ENCODE assay signal across 8 cellular contexts in the genomic region with DNA sequence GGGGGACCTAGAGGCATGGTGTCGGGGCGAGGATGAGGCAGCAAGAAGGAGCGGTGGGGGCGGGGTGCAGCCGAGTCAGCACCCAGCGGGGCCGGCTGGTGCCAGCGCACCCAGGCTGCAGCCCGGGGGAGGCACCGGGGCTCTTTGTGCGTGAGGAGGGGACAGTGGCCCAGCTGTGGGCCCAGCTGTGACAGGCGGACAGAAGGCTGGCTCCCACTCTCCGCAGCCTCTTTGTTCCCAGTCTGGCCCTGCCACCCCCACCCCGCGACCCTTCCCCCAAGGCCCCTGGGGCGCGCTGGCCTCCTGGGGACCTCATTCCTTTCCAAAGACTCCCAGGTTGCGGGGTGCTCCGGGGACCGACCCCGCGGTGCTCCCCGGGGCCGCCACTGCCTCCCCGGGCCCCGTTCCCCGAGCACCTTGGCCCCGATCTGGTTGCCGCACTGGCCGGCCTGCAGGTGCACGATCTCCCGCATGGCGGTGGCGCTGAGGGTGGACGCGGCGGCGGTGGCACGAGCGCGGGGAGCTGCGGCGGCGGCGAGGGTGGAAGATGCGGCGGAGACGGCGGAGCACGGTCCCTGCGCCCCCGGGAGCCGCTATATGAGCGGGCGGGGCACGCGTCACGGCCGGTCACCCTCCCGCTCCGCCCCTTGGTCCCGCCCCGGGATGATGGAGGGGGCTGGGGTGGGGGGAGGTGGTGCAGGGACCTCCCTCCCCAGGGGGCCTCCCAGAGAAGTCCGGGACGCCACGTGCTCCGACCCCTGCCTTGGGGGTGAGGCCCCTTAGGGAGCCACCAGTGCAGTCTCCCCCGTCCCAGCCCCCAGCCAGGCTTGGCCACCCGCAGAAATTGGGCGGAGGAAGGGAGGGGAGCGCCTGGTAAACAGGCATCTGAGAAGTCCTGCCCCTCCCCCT. TPM values are rescaled to one million over a fixed set of nuclear protein-coding genes. Genes with fewer than 3 reads are reported as not detected.
DNase-seq lines count a peak whose midpoint lies in the region; TF ChIP-seq lines count a peak whose summit lies in the region.

A gene (minus strand): TSS at position 570 of the 909 bp plus-strand sequence. CDS start 97 bp downstream, at position 473.

- H3K4me2 ChIP-seq in OCI-LY1 (ENCODE audit: low read length) = peak within 1 kb of the TSS; percentile 87

- no peak for DNase-seq in lower leg skin (ENCODE audit: low spot score in 2 of 2)
- DNase-seq in superior temporal gyrus (ENCODE audit: extremely low spot score) = peak; percentile 85
- DNase-seq in COLO829 (ENCODE audit: low spot score) = no peak
- DNase-seq in AG08395 (ENCODE audit: low spot score) = no peak
- DNase-seq in A172 (ENCODE audit: low spot score) = no peak

- H3K4me3 ChIP-seq in OCI-LY1 (ENCODE audit: low read depth, low read length, poor library complexity, severe bottlenecking) = peak within 1 kb of the TSS; percentile 81
- peak within 1 kb of the TSS; percentile 37 for H3K4me3 ChIP-seq in lower leg skin (ENCODE audit: low read depth, poor library complexity, severe bottlenecking)

- no peaks in the 10 kb centered on the region for H3K9me3 ChIP-seq in OCI-LY1 (ENCODE audit: low read length)

- no peaks in the 10 kb centered on the region for H3K9me2 ChIP-seq in OCI-LY1 (ENCODE audit: low read depth, low read length)

- intact Hi-C loops in lower leg skin (cut with DNase I; ENCODE audit: low total_unique reads) = no loop called here

- H3K27ac ChIP-seq in OCI-LY1 (ENCODE audit: low read depth, low read length, poor library complexity, severe bottlenecking) = peak within 1 kb of the TSS; percentile 71

- peaks cover 0 to 3% (median 2%) of the 10 kb centered on the region in 5 experiments for H3K9me3 Mint-ChIP-seq in brain

- peak within 1 kb of the TSS; percentile 87 for H3K9ac ChIP-seq in OCI-LY1 (ENCODE audit: low read length)

- H3K27me3 ChIP-seq in OCI-LY1 (ENCODE audit: insufficient read depth, low read length) = no peaks in the 10 kb centered on the region

- no peaks in the 10 kb centered on the region for H3F3A ChIP-seq in OCI-LY1 (ENCODE audit: insufficient read depth, low read length)

- H3K4me1 Mint-ChIP-seq in brain = peaks cover 23% of the 10 kb centered on the region

- H2AFZ ChIP-seq in OCI-LY1 (ENCODE audit: low read length) = no peak within 1 kb of the TSS

- peaks cover 5% of the 10 kb centered on the region for H3K27me3 Mint-ChIP-seq in brain

- H3K79me2 ChIP-seq in OCI-LY1 (ENCODE audit: insufficient read depth, low read length) = no peaks in the 10 kb centered on the region

- peaks cover 35% of the 10 kb centered on the region for H3K36me3 Mint-ChIP-seq in brain

- H4K20me1 ChIP-seq in OCI-LY1 (ENCODE audit: insufficient read depth, low read length) = no peaks in the 10 kb centered on the region

- WGBS in lower leg skin, 2 donors = 0 to 1% methylated on average over 20 to 55 of the region's 71 CpGs

- H3K27ac Mint-ChIP-seq in brain = peak within 1 kb of the TSS; percentile 74 to 97 (median 95)

- H3K4me1 ChIP-seq in OCI-LY1 (ENCODE audit: insufficient read depth, low read length, severe bottlenecking) = peaks cover 53% of the 10 kb centered on the region

- H3K4me3 Mint-ChIP-seq in brain = peak within 1 kb of the TSS; percentile 87 to 95 (median 92)

- no peak for TF ChIP-seq CTCF in OCI-LY1 (IDR thresholded peaks at IDR 0.05; ENCODE audit: low read length)
- peak in 1 of 2 experiments; percentile 39 for TF ChIP-seq CTCF in brain (conservative IDR thresholded peaks at IDR 0.05)
- no peak for TF ChIP-seq CTCF in lower leg skin (IDR thresholded peaks at IDR 0.05)

- H3K36me3 ChIP-seq in OCI-LY1 (ENCODE audit: insufficient read depth, low read length) = peaks cover 27% of the 10 kb centered on the region; the same call in 1 of the 2 replicates

- TF ChIP-seq POLR2A in GM10847 (IDR thresholded peaks at IDR 0.05; ENCODE audit: extremely low read depth, insufficient read length) (peak; percentile 20), lower leg skin (IDR thresholded peaks at IDR 0.05) (no peak)

RNA-seq across cellular contexts. Expression of the gene that starts here (rescaled TPM):
- polyA plus RNA-seq in brain (ENCODE audit: insufficient read depth, low read depth, low replicate concordance) = 755 TPM
- 10 to 100 TPM in 1 of 4 donors, 1 to 10 TPM in 2, under 1 TPM in 1; 0.99 to 17.0 (median 4.8) TPM for total RNA-seq in lower leg skin
- total RNA-seq in A172 (2014; rRNA removed; shearing (Covaris generic)) = 9.1 and 12.6 TPM in 2 replicates
